8 cellular contexts compared by ENCODE assay signal in the genomic region with DNA sequence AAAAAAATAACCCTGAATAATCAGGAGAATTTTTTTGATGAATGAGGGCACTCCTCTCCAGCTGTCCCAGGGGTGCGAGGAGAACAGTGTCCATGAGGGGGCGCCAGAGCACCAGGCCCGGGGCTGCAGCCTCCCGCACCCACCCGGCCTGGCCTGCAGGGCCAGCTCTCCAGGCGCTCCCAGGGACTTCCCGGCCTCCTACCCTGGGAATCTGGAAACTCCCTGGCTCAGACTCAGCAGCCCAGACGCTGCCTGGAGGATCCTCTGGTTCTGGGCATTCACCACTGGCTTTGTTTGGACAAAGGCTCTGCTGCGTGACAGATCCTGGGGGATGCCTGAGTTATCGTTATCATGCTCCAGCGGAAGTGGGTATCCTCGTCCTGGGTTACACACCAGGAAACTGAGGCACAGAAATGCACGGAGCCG. TPM values are rescaled to one million over a fixed set of nuclear protein-coding genes. Genes with fewer than 3 reads are reported as not detected.
DNase-seq lines count a peak whose midpoint lies in the region; ATAC-seq and TF ChIP-seq lines count a peak whose summit lies in the region.

No MANE protein-coding gene starts in this region.

- no peaks in the 10 kb centered on the region for H3K9me3 Mint-ChIP-seq in CD4-positive, alpha-beta T cell
- peaks cover 8% of the 10 kb centered on the region for H3K9me3 Mint-ChIP-seq in activated naive CD4-positive, alpha-beta T cell treated with anti-CD3 and anti-CD28 coated beads for 36 hours

- H4K20me1 ChIP-seq in osteoblast (ENCODE audit: insufficient read depth, low read length) = no peaks in the 10 kb centered on the region

- H3K4me1 ChIP-seq in SJCRH30 (peaks cover 11% of the 10 kb centered on the region), osteoblast (ENCODE audit: insufficient read depth, low read length) (peaks cover 8% of the 10 kb centered on the region), subcutaneous abdominal adipose tissue (ENCODE audit: control insufficient read depth in 5 of 5, insufficient read depth in 5 of 5, low read length in 5 of 5) (peaks cover 3 to 8% (median 5%) of the 10 kb centered on the region in 5 donors)

- H3K4me3 ChIP-seq in SJCRH30 = no peak overlapping the region
- no peak overlapping the region for H3K4me3 ChIP-seq in osteoblast (ENCODE audit: insufficient read depth, low read length)
- no peak overlapping the region for H3K4me3 ChIP-seq in subcutaneous abdominal adipose tissue (ENCODE audit: low read depth in 1 of 5, low read length in 5 of 5)

- POLR2A ChIA-PET in CD4-positive, alpha-beta T cell (lab: Charles Lee) = no interaction called here

- peak; percentile 71 for TF ChIP-seq CTCF in CD4-positive, alpha-beta T cell (IDR thresholded peaks at IDR 0.05)
- peak; percentile 96 for TF ChIP-seq CTCF in osteoblast (IDR thresholded peaks at IDR 0.05; ENCODE audit: extremely low read depth, low read depth, low read length)

- intact Hi-C loops in CD4-positive, alpha-beta T cell (cut with DNase I, micrococcal nuclease) = loop anchor here (1.0 to 5.0 kb wide), 4 partner anchors 152 to 694 kb away; no protein-coding TSS in a partner anchor
- intact Hi-C loops in activated naive CD4-positive, alpha-beta T cell treated with anti-CD3 and anti-CD28 coated beads for 36 hours (cut with micrococcal nuclease) = loop anchor here (5.0 kb wide), 1 partner anchor 151 kb away; no protein-coding TSS in a partner anchor

- no peak overlapping the region for H2AFZ ChIP-seq in osteoblast (ENCODE audit: low read length)

- no peak overlapping the region for H3K27ac Mint-ChIP-seq in CD4-positive, alpha-beta T cell
- no peak overlapping the region for H3K27ac Mint-ChIP-seq in activated naive CD4-positive, alpha-beta T cell treated with anti-CD3 and anti-CD28 coated beads for 36 hours

- peak overlapping the region; percentile 30 for H3K4me2 ChIP-seq in osteoblast (ENCODE audit: insufficient read depth, low read length)

- H3K4me3 Mint-ChIP-seq in CD4-positive, alpha-beta T cell = no peak overlapping the region
- no peak overlapping the region for H3K4me3 Mint-ChIP-seq in activated naive CD4-positive, alpha-beta T cell treated with anti-CD3 and anti-CD28 coated beads for 36 hours

- no peaks in the 10 kb centered on the region for H3K27me3 Mint-ChIP-seq in CD4-positive, alpha-beta T cell
- H3K27me3 Mint-ChIP-seq in activated naive CD4-positive, alpha-beta T cell treated with anti-CD3 and anti-CD28 coated beads for 36 hours (ENCODE audit: low read depth) = no peaks in the 10 kb centered on the region

- H3K9ac ChIP-seq in subcutaneous abdominal adipose tissue (ENCODE audit: low read length in 5 of 5) = peak overlapping the region in 1 of 5 donors; percentile 35

- no peaks in the 10 kb centered on the region for H3K27me3 ChIP-seq in CD4-positive, alpha-beta T cell (ENCODE audit: control insufficient read depth, insufficient read depth, low read length)
- H3K27me3 ChIP-seq in SJCRH30 (no peaks in the 10 kb centered on the region), osteoblast (ENCODE audit: insufficient read depth, low read length) (no peaks in the 10 kb centered on the region), subcutaneous abdominal adipose tissue (ENCODE audit: control insufficient read depth in 5 of 5, insufficient read depth in 4 of 5, low read length in 5 of 5) (no peaks in the 10 kb centered on the region)

- H3K36me3 Mint-ChIP-seq in CD4-positive, alpha-beta T cell (ENCODE audit: low read depth) = peaks cover 32% of the 10 kb centered on the region
- peaks cover 39% of the 10 kb centered on the region for H3K36me3 Mint-ChIP-seq in activated naive CD4-positive, alpha-beta T cell treated with anti-CD3 and anti-CD28 coated beads for 36 hours (ENCODE audit: low read depth)

- peak; percentile 85 for ATAC-seq in CD4-positive, alpha-beta T cell (ENCODE audit: poor library complexity)
- no peak for ATAC-seq in HG02798 (IDR thresholded peaks at IDR 0.05; ENCODE audit: poor library complexity, unreplicated experiment)

- no peaks in the 10 kb centered on the region for H3K79me2 ChIP-seq in osteoblast (ENCODE audit: insufficient read depth, low read length)

- H3K36me3 ChIP-seq in SJCRH30 = peaks cover 19% of the 10 kb centered on the region
- H3K36me3 ChIP-seq in osteoblast (ENCODE audit: insufficient read depth, low read length) = peaks cover 8% of the 10 kb centered on the region
- H3K36me3 ChIP-seq in subcutaneous abdominal adipose tissue (ENCODE audit: control insufficient read depth in 5 of 5, insufficient read depth in 5 of 5, low read length in 5 of 5) = peaks cover 0 to 29% (median 5%) of the 10 kb centered on the region in 5 donors

- no peaks in the 10 kb centered on the region for H3K4me1 Mint-ChIP-seq in CD4-positive, alpha-beta T cell (ENCODE audit: low read depth)
- H3K4me1 Mint-ChIP-seq in activated naive CD4-positive, alpha-beta T cell treated with anti-CD3 and anti-CD28 coated beads for 36 hours (ENCODE audit: low read depth) = no peaks in the 10 kb centered on the region

- CTCF ChIA-PET in CD4-positive, alpha-beta T cell (lab: Charles Lee) = interaction anchor here (0.7 to 2.0 kb wide), 5 partner anchors 10 to 693 kb away, joined by 4 to 11 read pairs (median 6); no protein-coding TSS in a partner anchor
- CTCF ChIA-PET in activated naive CD4-positive, alpha-beta T cell treated with anti-CD3 and anti-CD28 coated beads for 36 hours (lab: Charles Lee) = interaction anchor here (0.6 to 2.5 kb wide), 10 partner anchors 14 to 537 kb away, joined by 3 to 22 read pairs (median 3); no protein-coding TSS in a partner anchor

- peak; percentile 47 to 74 (median 58) for DNase-seq in CD4-positive, alpha-beta T cell
- DNase-seq in HT-29 (ENCODE audit: low spot score) (peak; percentile 66), SJCRH30 (peak; percentile 69 to 78), germinal center (ENCODE audit: low spot score) (peak; percentile 68), osteoblast (ENCODE audit: insufficient read length, low spot score, missing footprints) (peak; percentile 99)
- DNase-seq in activated naive CD4-positive, alpha-beta T cell treated with anti-CD3 and anti-CD28 coated beads for 36 hours = peak; percentile 71

- H3K9me3 ChIP-seq in CD4-positive, alpha-beta T cell (ENCODE audit: control insufficient read depth, low read length) = peaks cover 12% of the 10 kb centered on the region
- no peaks in the 10 kb centered on the region for H3K9me3 ChIP-seq in SJCRH30 (replicated peaks)
- peaks cover 4% of the 10 kb centered on the region for H3K9me3 ChIP-seq in osteoblast (ENCODE audit: low read depth, low read length)
- H3K9me3 ChIP-seq in subcutaneous abdominal adipose tissue (ENCODE audit: control insufficient read depth in 5 of 5, low read length in 5 of 5) = peaks cover 2 to 17% (median 14%) of the 10 kb centered on the region in 5 donors

- H3K27ac ChIP-seq in CD4-positive, alpha-beta T cell (ENCODE audit: low read depth, low read length) = no peak overlapping the region
- H3K27ac ChIP-seq in SJCRH30 (no peak overlapping the region), osteoblast (ENCODE audit: low read depth, low read length) (peak overlapping the region; percentile 50), subcutaneous abdominal adipose tissue (ENCODE audit: low read depth, low read length) (peak overlapping the region; percentile 50)

RNA-seq across cellular contexts. Expression of gene MCM5, which starts 31.0 kb away (rescaled TPM):
- total RNA-seq in CD4-positive, alpha-beta T cell = 10 to 100 TPM; 21.6 to 22.6 TPM
- total RNA-seq in HT-29 (2014; rRNA removed; shearing (Covaris generic)) = 154 and 155 TPM in 2 replicates
- 106 and 109 TPM in 2 replicates for total RNA-seq in SJCRH30 (2014; rRNA removed; shearing (Covaris generic))
- 100 to 1,000 TPM; 293 to 301 TPM for total RNA-seq in activated naive CD4-positive, alpha-beta T cell treated with anti-CD3 and anti-CD28 coated beads for 36 hours
- 12.7 and 13.6 TPM in 2 replicates for total RNA-seq in osteoblast

RNA-seq across cellular contexts. Expression of gene HMOX1, which starts 50.0 kb away (rescaled TPM):
- total RNA-seq in CD4-positive, alpha-beta T cell = 1 to 10 TPM; 1.1 to 1.5 TPM
- total RNA-seq in HT-29 (2014; rRNA removed; shearing (Covaris generic)) = 14.9 and 21.6 TPM in 2 replicates
- 4.6 and 5.1 TPM in 2 replicates for total RNA-seq in SJCRH30 (2014; rRNA removed; shearing (Covaris generic))
- total RNA-seq in activated naive CD4-positive, alpha-beta T cell treated with anti-CD3 and anti-CD28 coated beads for 36 hours = under 1 TPM; 0.15 to 0.21 TPM
- total RNA-seq in osteoblast = 411 and 475 TPM in 2 replicates

Comparison
In these comparisons a context has a peak if more than half of its experiments do, and no peak if none do; other contexts are left out.
1. H3K27ac ChIP-seq: peak in osteoblast (single experiment) and subcutaneous abdominal adipose tissue (single experiment); none in CD4-positive, alpha-beta T cell (single experiment) and SJCRH30 (single experiment).
2. RNA of gene HMOX1, which starts 50.0 kb away (total RNA-seq): 411 to 475 TPM in osteoblast; 14.9 to 21.6 TPM in HT-29, 4.6 to 5.1 TPM in SJCRH30, 1.1 to 1.5 TPM in CD4-positive, alpha-beta T cell and 0.15 to 0.21 TPM in activated naive CD4-positive, alpha-beta T cell treated with anti-CD3 and anti-CD28 coated beads for 36 hours; every median in the first group is over 10 times any median in the second.
3. Peak in every context shown above with its lines, with median percentiles within 50 percentile points of each other: DNase-seq.